Comparison of ENCODE assay signal across 11 cellular contexts in genomic region chr1:206578959-206579358, GRCh38. TPM values are rescaled to one million over a fixed set of nuclear protein-coding genes. Genes with fewer than 3 reads are reported as not detected.
DNase-seq lines count a peak whose midpoint lies in the region; ATAC-seq and TF ChIP-seq lines count a peak whose summit lies in the region.
"Had no signal": no experiment of that assay in that cellular context is flagged by ENCODE, and none has a peak within 500 bp of the region (broad histone marks: within the 10 kb centered on the region; RNA-seq: fewer than 3 reads in every experiment).

No MANE protein-coding gene starts in this region.

- intact Hi-C loops in CD4-positive, alpha-beta T cell (cut with DNase I, micrococcal nuclease): no loop called here

- TF ChIP-seq CTCF in CD4-positive, alpha-beta T cell (IDR thresholded peaks at IDR 0.05): no peak

- CTCF ChIA-PET in CD4-positive, alpha-beta T cell (lab: Charles Lee): interaction anchor here (1.2 to 9.1 kb wide), 6 partner anchors 11 to 117 kb away, joined by 4 to 236 read pairs (median 16); partner anchors contain the start of gene EIF2D

- peak overlapping the region; percentile 95 for H3K27ac ChIP-seq in CD4-positive, alpha-beta T cell (ENCODE audit: low read depth, low read length)

- peaks cover 67% of the 10 kb centered on the region for H3K36me3 Mint-ChIP-seq in CD4-positive, alpha-beta T cell (ENCODE audit: low read depth)
- H3K36me3 Mint-ChIP-seq in activated T-helper 17 cell treated with anti-CD3 and anti-CD28 coated beads, Interleukin-2, amount 50 U/mL, for 72 hours (ENCODE audit: low read depth): peaks cover 100% of the 10 kb centered on the region
- H3K36me3 Mint-ChIP-seq in naive thymus-derived CD8-positive, alpha-beta T cell: peaks cover 8 to 51% (median 18%) of the 10 kb centered on the region in 3 donors

- no peak for ATAC-seq in CD4-positive, alpha-beta T cell (ENCODE audit: poor library complexity)
- ATAC-seq in activated T-helper 17 cell treated with anti-CD3 and anti-CD28 coated beads, Interleukin-2, amount 50 U/mL, for 72 hours (replicated peaks): no peak
- ATAC-seq in naive thymus-derived CD8-positive, alpha-beta T cell: no peak

- no peaks in the 10 kb centered on the region for H3K9me3 ChIP-seq in CD4-positive, alpha-beta T cell (ENCODE audit: control insufficient read depth, low read length)
- H3K9me3 ChIP-seq: tibial artery had no signal

- peak overlapping the region; percentile 75 for H3K4me3 Mint-ChIP-seq in CD4-positive, alpha-beta T cell
- peak overlapping the region; percentile 84 for H3K4me3 Mint-ChIP-seq in activated T-helper 17 cell treated with anti-CD3 and anti-CD28 coated beads, Interleukin-2, amount 50 U/mL, for 72 hours
- H3K4me3 Mint-ChIP-seq in naive thymus-derived CD8-positive, alpha-beta T cell: peak overlapping the region; percentile 69 to 98 (median 84)

- peak; percentile 42 for DNase-seq in DMS53 (lab: John Stamatoyannopoulos, UW)
- no peak for DNase-seq in DMS53 treated with DMSO at 0.1 percent for 48 hours (lab: John Stamatoyannopoulos, UW; ENCODE audit: unreplicated experiment)
- no peak for DNase-seq in CD4-positive, alpha-beta T cell
- no peak for DNase-seq in naive thymus-derived CD8-positive, alpha-beta T cell
- no peak for DNase-seq in NCI-H187 treated with DMSO at 0.1 percent for 48 hours (lab: John Stamatoyannopoulos, UW)
- no peak for DNase-seq in HUDEP-2 (lab: John Stamatoyannopoulos, UW; ENCODE audit: unreplicated experiment in 76 of 76)
- DNase-seq in NCI-H446 treated with DMSO at 0.1 percent for 48 hours (lab: John Stamatoyannopoulos, UW): no peak
- DNase-seq: NCI-H1048, small intestine, tibial artery had no signal

- peaks cover 98% of the 10 kb centered on the region for H3K4me1 Mint-ChIP-seq in CD4-positive, alpha-beta T cell (ENCODE audit: low read depth)
- peaks cover 83% of the 10 kb centered on the region for H3K4me1 Mint-ChIP-seq in activated T-helper 17 cell treated with anti-CD3 and anti-CD28 coated beads, Interleukin-2, amount 50 U/mL, for 72 hours
- H3K4me1 Mint-ChIP-seq in naive thymus-derived CD8-positive, alpha-beta T cell: peaks cover 63 to 100% (median 99%) of the 10 kb centered on the region in 4 donors

- no peaks in the 10 kb centered on the region for H3K9me3 Mint-ChIP-seq in CD4-positive, alpha-beta T cell
- no peaks in the 10 kb centered on the region for H3K9me3 Mint-ChIP-seq in activated T-helper 17 cell treated with anti-CD3 and anti-CD28 coated beads, Interleukin-2, amount 50 U/mL, for 72 hours
- H3K9me3 Mint-ChIP-seq in naive thymus-derived CD8-positive, alpha-beta T cell: no peaks in the 10 kb centered on the region

- peak overlapping the region; percentile 86 for H3K27ac Mint-ChIP-seq in CD4-positive, alpha-beta T cell
- H3K27ac Mint-ChIP-seq in activated T-helper 17 cell treated with anti-CD3 and anti-CD28 coated beads, Interleukin-2, amount 50 U/mL, for 72 hours: peak overlapping the region; percentile 100
- H3K27ac Mint-ChIP-seq in naive thymus-derived CD8-positive, alpha-beta T cell: peak overlapping the region; percentile 89 to 99 (median 96)

- H3K27me3 ChIP-seq in CD4-positive, alpha-beta T cell (ENCODE audit: control insufficient read depth, insufficient read depth, low read length): no peaks in the 10 kb centered on the region
- H3K27me3 ChIP-seq: tibial artery had no signal

- H3K27me3 Mint-ChIP-seq in CD4-positive, alpha-beta T cell: no peaks in the 10 kb centered on the region
- H3K27me3 Mint-ChIP-seq in activated T-helper 17 cell treated with anti-CD3 and anti-CD28 coated beads, Interleukin-2, amount 50 U/mL, for 72 hours: no peaks in the 10 kb centered on the region
- H3K27me3 Mint-ChIP-seq in naive thymus-derived CD8-positive, alpha-beta T cell: no peaks in the 10 kb centered on the region

- POLR2A ChIA-PET in CD4-positive, alpha-beta T cell (lab: Charles Lee): interaction anchor here (2.1 to 8.3 kb wide), 4 partner anchors 13 to 34 kb away, joined by 14 to 169 read pairs (median 114); no protein-coding TSS in a partner anchor
- POLR2A ChIA-PET in naive thymus-derived CD8-positive, alpha-beta T cell (lab: Charles Lee): interaction anchor here (2.0 to 30.9 kb wide), 3 partner anchors 18 to 34 kb away, joined by 8 to 825 read pairs (median 24); partner anchors contain the start of gene EIF2D

RNA-seq across cellular contexts. Expression of gene EIF2D, which starts 33.3 kb away (rescaled TPM):
- total RNA-seq in CD4-positive, alpha-beta T cell: 10 to 100 TPM; 48.9 to 51.6 TPM
- 10 to 100 TPM; 63.4 to 64.9 TPM for total RNA-seq in activated T-helper 17 cell treated with anti-CD3 and anti-CD28 coated beads, Interleukin-2, amount 50 U/mL, for 72 hours
- 10 to 100 TPM; 61.7 to 62.4 TPM for total RNA-seq in naive thymus-derived CD8-positive, alpha-beta T cell
- 10 to 100 TPM; 38.9 to 46.0 (median 39.1) TPM for polyA plus RNA-seq in naive thymus-derived CD8-positive, alpha-beta T cell

RNA-seq across cellular contexts. Expression of gene DYRK3, which starts 56.4 kb away (rescaled TPM):
- 1 to 10 TPM; 1.6 to 1.7 TPM for total RNA-seq in CD4-positive, alpha-beta T cell
- total RNA-seq in activated T-helper 17 cell treated with anti-CD3 and anti-CD28 coated beads, Interleukin-2, amount 50 U/mL, for 72 hours: 10 to 100 TPM in 1 of 2 donors, 1 to 10 TPM in 1; 9.3 to 12.3 TPM
- total RNA-seq in naive thymus-derived CD8-positive, alpha-beta T cell: under 1 TPM; 0.22 to 0.34 TPM
- not detected for polyA plus RNA-seq in naive thymus-derived CD8-positive, alpha-beta T cell
